Comparison of ENCODE assay signal across 1 cellular context in genomic region chr11:57395905-57396623, GRCh38.
TF ChIP-seq lines count a peak whose summit lies in the region.

No MANE protein-coding gene starts in this region.

TF ChIP-seq in K562, 482 proteins besides CTCF, POLR2A, EP300 and RAD21 (continued from another document and continues in another):
- TF ChIP-seq ZNF395 (CRISPR knock-in tag; IDR thresholded peaks at IDR 0.05): peak; percentile 77
- TF ChIP-seq CCAR2 (IDR thresholded peaks at IDR 0.05; ENCODE audit: low read depth, low read length): no peak
- peak; percentile 90 for TF ChIP-seq TCF3 (CRISPR knock-in tag; IDR thresholded peaks at IDR 0.05)
- TF ChIP-seq JUND (IDR thresholded peaks at IDR 0.05; ENCODE audit: borderline replicate concordance, low read depth, low read length): peak; percentile 47; the same call in 1 of the 2 replicates
- TF ChIP-seq JUND (tag; IDR thresholded peaks at IDR 0.05; ENCODE audit: borderline replicate concordance, low read depth, low read length): peak; percentile 70; the same call in 1 of the 3 replicates
- no peak; the same call in 1 of the 2 replicates for TF ChIP-seq ZNF175 (CRISPR knock-in tag; IDR thresholded peaks at IDR 0.05; ENCODE audit: low read depth)
- TF ChIP-seq ZBTB33 (CRISPR knock-in tag; IDR thresholded peaks at IDR 0.05): no peak
- TF ChIP-seq FOXJ2 (tag; IDR thresholded peaks at IDR 0.05): no peak
- TF ChIP-seq ELF4 (CRISPR knock-in tag; IDR thresholded peaks at IDR 0.05): peak; percentile 62; the same call in 1 of the 2 replicates
- TF ChIP-seq TOE1 (IDR thresholded peaks at IDR 0.05; ENCODE audit: borderline replicate concordance): peak; percentile 35; the same call in 1 of the 2 replicates
- no peak for TF ChIP-seq TOE1 (CRISPR knock-in tag; IDR thresholded peaks at IDR 0.05; ENCODE audit: borderline replicate concordance, low read depth)
- peak; percentile 68; the same call in 1 of the 2 replicates for TF ChIP-seq HIVEP1 (CRISPR knock-in tag; IDR thresholded peaks at IDR 0.05)
- TF ChIP-seq MCM2 (IDR thresholded peaks at IDR 0.05; ENCODE audit: low read depth): no peak
- TF ChIP-seq GATA2 (CRISPR knock-in tag; IDR thresholded peaks at IDR 0.05): peak; percentile 61
- TF ChIP-seq ZNF764 (CRISPR knock-in tag; IDR thresholded peaks at IDR 0.05; ENCODE audit: low read depth): no peak
- TF ChIP-seq, protein P1, sequence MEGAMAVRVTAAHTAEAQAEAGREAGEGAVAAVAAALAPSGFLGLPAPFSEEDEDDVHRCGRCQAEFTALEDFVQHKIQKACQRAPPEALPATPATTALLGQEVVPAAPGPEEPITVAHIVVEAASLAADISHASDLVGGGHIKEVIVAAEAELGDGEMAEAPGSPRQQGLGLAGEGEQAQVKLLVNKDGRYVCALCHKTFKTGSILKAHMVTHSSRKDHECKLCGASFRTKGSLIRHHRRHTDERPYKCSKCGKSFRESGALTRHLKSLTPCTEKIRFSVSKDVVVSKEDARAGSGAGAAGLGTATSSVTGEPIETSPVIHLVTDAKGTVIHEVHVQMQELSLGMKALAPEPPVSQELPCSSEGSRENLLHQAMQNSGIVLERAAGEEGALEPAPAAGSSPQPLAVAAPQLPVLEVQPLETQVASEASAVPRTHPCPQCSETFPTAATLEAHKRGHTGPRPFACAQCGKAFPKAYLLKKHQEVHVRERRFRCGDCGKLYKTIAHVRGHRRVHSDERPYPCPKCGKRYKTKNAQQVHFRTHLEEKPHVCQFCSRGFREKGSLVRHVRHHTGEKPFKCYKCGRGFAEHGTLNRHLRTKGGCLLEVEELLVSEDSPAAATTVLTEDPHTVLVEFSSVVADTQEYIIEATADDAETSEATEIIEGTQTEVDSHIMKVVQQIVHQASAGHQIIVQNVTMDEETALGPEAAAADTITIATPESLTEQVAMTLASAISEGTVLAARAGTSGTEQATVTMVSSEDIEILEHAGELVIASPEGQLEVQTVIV (CRISPR knock-in tag; IDR thresholded peaks at IDR 0.05; ENCODE audit: borderline replicate concordance): 0 out of 2 replicates have a peak, but pooled peaks have one; percentile 12
- TF ChIP-seq COPS2 (conservative IDR thresholded peaks at IDR 0.05): no peak
- peak; percentile 81 for TF ChIP-seq TAL1 (IDR thresholded peaks at IDR 0.05)
- peak; percentile 56; the same call in 1 of the 2 replicates for TF ChIP-seq NCOA1 (IDR thresholded peaks at IDR 0.05; ENCODE audit: low read depth)
- peak; percentile 73; the same call in 1 of the 2 replicates for TF ChIP-seq KLF16 (IDR thresholded peaks at IDR 0.05)
- TF ChIP-seq NCOR1 (IDR thresholded peaks at IDR 0.05): peak; percentile 80
- TF ChIP-seq CBFA2T3 (IDR thresholded peaks at IDR 0.05): peak; percentile 91
- TF ChIP-seq MAFG (tag; conservative IDR thresholded peaks at IDR 0.05): 0 out of 2 replicates have a peak, but pooled peaks have one; percentile 7
- no peak for TF ChIP-seq SRSF7 (optimal IDR thresholded peaks at IDR 0.05; ENCODE audit: low read depth, low read length)
- TF ChIP-seq, protein P2, sequence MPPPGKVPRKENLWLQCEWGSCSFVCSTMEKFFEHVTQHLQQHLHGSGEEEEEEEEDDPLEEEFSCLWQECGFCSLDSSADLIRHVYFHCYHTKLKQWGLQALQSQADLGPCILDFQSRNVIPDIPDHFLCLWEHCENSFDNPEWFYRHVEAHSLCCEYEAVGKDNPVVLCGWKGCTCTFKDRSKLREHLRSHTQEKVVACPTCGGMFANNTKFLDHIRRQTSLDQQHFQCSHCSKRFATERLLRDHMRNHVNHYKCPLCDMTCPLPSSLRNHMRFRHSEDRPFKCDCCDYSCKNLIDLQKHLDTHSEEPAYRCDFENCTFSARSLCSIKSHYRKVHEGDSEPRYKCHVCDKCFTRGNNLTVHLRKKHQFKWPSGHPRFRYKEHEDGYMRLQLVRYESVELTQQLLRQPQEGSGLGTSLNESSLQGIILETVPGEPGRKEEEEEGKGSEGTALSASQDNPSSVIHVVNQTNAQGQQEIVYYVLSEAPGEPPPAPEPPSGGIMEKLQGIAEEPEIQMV (tag; conservative IDR thresholded peaks at IDR 0.05; ENCODE audit: low read depth): 0 out of 2 replicates have a peak, but pooled peaks have one; percentile 34
- 0 out of 2 replicates have a peak, but pooled peaks have one; percentile 14 for TF ChIP-seq ZBTB12 (CRISPR knock-in tag; IDR thresholded peaks at IDR 0.05)
- no peak for TF ChIP-seq KDM5B (IDR thresholded peaks at IDR 0.05; ENCODE audit: insufficient replicate concordance, low read depth, low read length)
- TF ChIP-seq BDP1 (IDR thresholded peaks at IDR 0.05; ENCODE audit: insufficient read depth, insufficient read length): no peak
- TF ChIP-seq PYGO2 (tag; IDR thresholded peaks at IDR 0.05): no peak
- TF ChIP-seq MTA3 (IDR thresholded peaks at IDR 0.05; ENCODE audit: borderline replicate concordance): 0 out of 2 replicates have a peak, but pooled peaks have one; percentile 43
- peak; percentile 44; the same call in 1 of the 2 replicates for TF ChIP-seq GABPA (tag; conservative IDR thresholded peaks at IDR 0.05; ENCODE audit: low read depth)
- no peak for TF ChIP-seq NBN (IDR thresholded peaks at IDR 0.05; ENCODE audit: low read depth)
- peak; percentile 73 for TF ChIP-seq ZNF766 (CRISPR knock-in tag; conservative IDR thresholded peaks at IDR 0.05)
- no peak for TF ChIP-seq CHD1 (IDR thresholded peaks at IDR 0.05; ENCODE audit: low read length)
- TF ChIP-seq ZNF143 (CRISPR knock-in tag; IDR thresholded peaks at IDR 0.05): no peak
- no peak for TF ChIP-seq ZNF3 (CRISPR knock-in tag; IDR thresholded peaks at IDR 0.05)
- TF ChIP-seq, protein P3, sequence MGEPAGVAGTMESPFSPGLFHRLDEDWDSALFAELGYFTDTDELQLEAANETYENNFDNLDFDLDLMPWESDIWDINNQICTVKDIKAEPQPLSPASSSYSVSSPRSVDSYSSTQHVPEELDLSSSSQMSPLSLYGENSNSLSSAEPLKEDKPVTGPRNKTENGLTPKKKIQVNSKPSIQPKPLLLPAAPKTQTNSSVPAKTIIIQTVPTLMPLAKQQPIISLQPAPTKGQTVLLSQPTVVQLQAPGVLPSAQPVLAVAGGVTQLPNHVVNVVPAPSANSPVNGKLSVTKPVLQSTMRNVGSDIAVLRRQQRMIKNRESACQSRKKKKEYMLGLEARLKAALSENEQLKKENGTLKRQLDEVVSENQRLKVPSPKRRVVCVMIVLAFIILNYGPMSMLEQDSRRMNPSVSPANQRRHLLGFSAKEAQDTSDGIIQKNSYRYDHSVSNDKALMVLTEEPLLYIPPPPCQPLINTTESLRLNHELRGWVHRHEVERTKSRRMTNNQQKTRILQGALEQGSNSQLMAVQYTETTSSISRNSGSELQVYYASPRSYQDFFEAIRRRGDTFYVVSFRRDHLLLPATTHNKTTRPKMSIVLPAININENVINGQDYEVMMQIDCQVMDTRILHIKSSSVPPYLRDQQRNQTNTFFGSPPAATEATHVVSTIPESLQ (CRISPR knock-in tag; IDR thresholded peaks at IDR 0.05): no peak
- peak; percentile 27 to 70; a peak in 2 of 4 replicates for TF ChIP-seq RCOR1 (IDR thresholded peaks at IDR 0.05; ENCODE audit: borderline replicate concordance in 1 of 2, low read depth in 2 of 2, low read length in 2 of 2)
- no peak for TF ChIP-seq SRSF9 (IDR thresholded peaks at IDR 0.05; ENCODE audit: borderline replicate concordance, low read depth, low read length)
- TF ChIP-seq MYC (IDR thresholded peaks at IDR 0.05; ENCODE audit: low read depth, low read length): peak; percentile 30; the same call in 1 of the 2 replicates
- no peak for TF ChIP-seq MYC (CRISPR knock-in tag; IDR thresholded peaks at IDR 0.05; ENCODE audit: borderline replicate concordance, low read depth)
- peak; percentile 11; the same call in 1 of the 2 replicates for TF ChIP-seq PKNOX1 (IDR thresholded peaks at IDR 0.05)
- peak; percentile 63; the same call in 1 of the 2 replicates for TF ChIP-seq SMAD4 (CRISPR knock-in tag; conservative IDR thresholded peaks at IDR 0.05)
- TF ChIP-seq NR2C2 (CRISPR knock-in tag; IDR thresholded peaks at IDR 0.05): no peak
- TF ChIP-seq NR2C2 (tag; IDR thresholded peaks at IDR 0.05): peak; percentile 19; the same call in 1 of the 2 replicates
- TF ChIP-seq, protein P4, sequence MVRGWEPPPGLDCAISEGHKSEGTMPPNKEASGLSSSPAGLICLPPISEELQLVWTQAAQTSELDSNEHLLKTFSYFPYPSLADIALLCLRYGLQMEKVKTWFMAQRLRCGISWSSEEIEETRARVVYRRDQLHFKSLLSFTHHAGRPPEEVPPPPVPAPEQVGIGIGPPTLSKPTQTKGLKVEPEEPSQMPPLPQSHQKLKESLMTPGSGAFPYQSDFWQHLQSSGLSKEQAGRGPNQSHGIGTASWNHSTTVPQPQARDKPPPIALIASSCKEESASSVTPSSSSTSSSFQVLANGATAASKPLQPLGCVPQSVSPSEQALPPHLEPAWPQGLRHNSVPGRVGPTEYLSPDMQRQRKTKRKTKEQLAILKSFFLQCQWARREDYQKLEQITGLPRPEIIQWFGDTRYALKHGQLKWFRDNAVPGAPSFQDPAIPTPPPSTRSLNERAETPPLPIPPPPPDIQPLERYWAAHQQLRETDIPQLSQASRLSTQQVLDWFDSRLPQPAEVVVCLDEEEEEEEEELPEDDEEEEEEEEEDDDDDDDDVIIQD (CRISPR knock-in tag; IDR thresholded peaks at IDR 0.05): no peak
- TF ChIP-seq NFIC (IDR thresholded peaks at IDR 0.05): peak; percentile 55
- no peak for TF ChIP-seq ZNF280A (IDR thresholded peaks at IDR 0.05; ENCODE audit: low read depth, partially characterized antibody)
- TF ChIP-seq SMARCA4 (IDR thresholded peaks at IDR 0.05): peak; percentile 80
- TF ChIP-seq ELF1 (tag; IDR thresholded peaks at IDR 0.05): no peak
- no peak for TF ChIP-seq ZNF57 (CRISPR knock-in tag; IDR thresholded peaks at IDR 0.05)
- TF ChIP-seq DPF2 (IDR thresholded peaks at IDR 0.05): peak; percentile 83
- TF ChIP-seq TRIM24 (IDR thresholded peaks at IDR 0.05): peak; percentile 4 to 64; a peak in 2 of 4 replicates
- no peak for TF ChIP-seq MCM5 (IDR thresholded peaks at IDR 0.05; ENCODE audit: low read depth)
- TF ChIP-seq ZFP1 (CRISPR knock-in tag; IDR thresholded peaks at IDR 0.05): no peak
- no peak for TF ChIP-seq ZNF436 (CRISPR knock-in tag; IDR thresholded peaks at IDR 0.05)
- TF ChIP-seq SNIP1 (IDR thresholded peaks at IDR 0.05; ENCODE audit: low read depth): 0 out of 2 replicates have a peak, but pooled peaks have one; percentile 30
- no peak for TF ChIP-seq NR1H2 (CRISPR knock-in tag; IDR thresholded peaks at IDR 0.05)
- TF ChIP-seq CCNT2 (IDR thresholded peaks at IDR 0.05; ENCODE audit: borderline replicate concordance, extremely low read depth, insufficient read length, low read depth, low read length): peak; percentile 65
- no peak for TF ChIP-seq STAG1 (CRISPR knock-in tag; IDR thresholded peaks at IDR 0.05; ENCODE audit: borderline replicate concordance)
